Comparison of ENCODE assay signal across 12 cellular contexts in the genomic region with DNA sequence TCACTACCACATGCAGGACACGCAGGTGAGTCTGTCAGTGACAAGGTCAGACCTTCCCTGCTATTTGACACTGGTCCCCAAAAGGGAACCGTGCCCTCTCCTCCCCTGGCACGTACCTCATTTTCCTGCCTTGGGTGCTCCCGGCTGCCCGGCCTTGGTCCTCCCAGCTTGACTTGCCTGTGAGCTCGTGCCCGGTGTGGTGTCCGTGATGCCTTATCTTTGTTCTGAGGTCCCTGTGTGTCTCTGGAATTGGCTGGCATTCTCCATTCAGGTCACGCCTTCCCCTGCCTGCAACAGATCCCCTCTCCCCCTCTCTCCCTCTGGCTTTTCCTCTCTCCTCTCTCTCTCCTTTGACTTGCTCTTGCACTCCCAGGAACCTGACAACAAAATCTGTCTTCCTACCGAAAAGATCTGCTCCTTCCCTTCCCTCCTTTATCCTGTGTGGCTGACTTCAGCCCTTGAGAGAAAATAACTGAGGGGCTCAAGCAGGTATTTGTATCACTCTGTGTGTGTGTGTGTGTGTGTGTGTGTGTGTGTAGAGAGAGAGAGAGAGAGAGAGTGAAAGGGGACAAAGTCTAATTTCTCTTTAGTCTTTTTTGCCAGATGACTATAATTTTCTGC. TPM values are rescaled to one million over a fixed set of nuclear protein-coding genes. Genes with fewer than 3 reads are reported as not detected.
A peak's percentile ranks its signal among the peaks of the same experiment; 100 is the strongest.
DNase-seq lines count a peak whose midpoint lies in the region; ATAC-seq and TF ChIP-seq lines count a peak whose summit lies in the region.
"Had no signal": no experiment of that assay in that cellular context is flagged by ENCODE, and none has a peak within 500 bp of the region (broad histone marks: within the 10 kb centered on the region; RNA-seq: fewer than 3 reads in every experiment).

TSS of gene MASP1 (minus strand) at position 226 of the 621 bp plus-strand sequence. CDS start at position 121, 105 bp downstream.

- H3K79me2 ChIP-seq in smooth muscle cell (ENCODE audit: low read depth): no peaks in the 10 kb centered on the region

- peak; percentile 35 for DNase-seq in HFFc6
- DNase-seq in endodermal cell: peak; percentile 79
- peak; percentile 76 to 90 (median 88) for DNase-seq in right lobe of liver
- DNase-seq in smooth muscle cell (lab: John Stamatoyannopoulos, UW; ENCODE audit: unreplicated experiment): no peak
- DNase-seq in DMS53 (lab: John Stamatoyannopoulos, UW): no peak
- DNase-seq in NCI-H69 (lab: John Stamatoyannopoulos, UW): no peak
- DNase-seq in COLO668 (lab: John Stamatoyannopoulos, UW; ENCODE audit: unreplicated experiment): no peak
- no peak for DNase-seq in mesenteric fat pad (ENCODE audit: low spot score)
- DNase-seq: GF-D8, NCI-H1417 had no signal

- peaks cover 16% of the 10 kb centered on the region; the same call in 1 of the 2 replicates for H3K36me3 Mint-ChIP-seq in HFFc6 (ENCODE audit: low read depth)
- H3K36me3 Mint-ChIP-seq in endodermal cell (ENCODE audit: low read depth): no peaks in the 10 kb centered on the region

- H3K9me3 Mint-ChIP-seq in HFFc6 (no peaks in the 10 kb centered on the region), endodermal cell (no peaks in the 10 kb centered on the region)

- H3K4me2 ChIP-seq in smooth muscle cell: peak within 1 kb of the TSS; percentile 86

- peaks cover 4% of the 10 kb centered on the region for H3F3A ChIP-seq in smooth muscle cell (ENCODE audit: low read depth)

- H3K27ac ChIP-seq in endodermal cell (ENCODE audit: low read depth, low read length) (peak within 1 kb of the TSS; percentile 18), right lobe of liver (peak within 1 kb of the TSS; percentile 91 to 98 (median 96)), smooth muscle cell (ENCODE audit: low read depth) (peak within 1 kb of the TSS; percentile 78)
- H3K27ac ChIP-seq: adrenal gland, neutrophil had no signal

- H3K9me3 ChIP-seq in endodermal cell (ENCODE audit: control insufficient read depth, low read length) (no peaks in the 10 kb centered on the region), right lobe of liver (no peaks in the 10 kb centered on the region), smooth muscle cell (replicated peaks; ENCODE audit: low read depth) (no peaks in the 10 kb centered on the region)
- H3K9me3 ChIP-seq: adrenal gland, neutrophil had no signal

- TF ChIP-seq CTCF in HFFc6 (IDR thresholded peaks at IDR 0.05): no peak
- no peak for TF ChIP-seq CTCF in endodermal cell (conservative IDR thresholded peaks at IDR 0.05)
- no peak for TF ChIP-seq CTCF in right lobe of liver (IDR thresholded peaks at IDR 0.05)
- TF ChIP-seq CTCF in smooth muscle cell (IDR thresholded peaks at IDR 0.05; ENCODE audit: borderline replicate concordance, insufficient read depth, poor library complexity, severe bottlenecking): no peak

- no peaks in the 10 kb centered on the region; the same call in 1 of the 2 replicates for H3K27me3 Mint-ChIP-seq in HFFc6 (ENCODE audit: insufficient read depth)
- H3K27me3 Mint-ChIP-seq in endodermal cell (ENCODE audit: insufficient read depth): peaks cover 26% of the 10 kb centered on the region

- peak within 1 kb of the TSS; percentile 93 for H3K4me3 Mint-ChIP-seq in HFFc6
- H3K4me3 Mint-ChIP-seq in endodermal cell: peak within 1 kb of the TSS; percentile 60

- H4K20me1 ChIP-seq in smooth muscle cell (ENCODE audit: low read depth): no peaks in the 10 kb centered on the region

- no peaks in the 10 kb centered on the region for H3K4me1 ChIP-seq in endodermal cell (ENCODE audit: control insufficient read depth, insufficient read depth, low read length)
- peaks cover 0 to 46% (median 23%) of the 10 kb centered on the region in 4 donors for H3K4me1 ChIP-seq in right lobe of liver
- H3K4me1 ChIP-seq in smooth muscle cell (ENCODE audit: low read depth): peaks cover 5% of the 10 kb centered on the region

- intact Hi-C loops in right lobe of liver (cut with DNase I): no loop called here

- 11 to 12% methylated on average over 8 to 10 of the region's 10 CpGs for WGBS in endodermal cell (ENCODE audit: insufficient coverage in 1 of 2, insufficient read length in 1 of 2), 2 experiments
- 0% methylated on average over 1 of the region's 10 CpGs for WGBS in right lobe of liver (ENCODE audit: insufficient coverage, low coverage, low lambda C conversion rate, missing lambda C conversion rate)
- WGBS in smooth muscle cell (ENCODE audit: low lambda C conversion rate): 10% methylated on average over 10 of the region's 10 CpGs

- TF ChIP-seq POLR2A in right lobe of liver (IDR thresholded peaks at IDR 0.05): peak; percentile 87

- H3K4me3 ChIP-seq in endodermal cell (ENCODE audit: low read length) (peak within 1 kb of the TSS; percentile 75), right lobe of liver (peak within 1 kb of the TSS; percentile 53 to 69 (median 61)), smooth muscle cell (peak within 1 kb of the TSS; percentile 46)

- peak; percentile 42 to 77 (median 63) for ATAC-seq in right lobe of liver

- peak within 1 kb of the TSS; percentile 13 for H2AFZ ChIP-seq in smooth muscle cell (ENCODE audit: low read depth)

- H3K27ac Mint-ChIP-seq in HFFc6 (peak within 1 kb of the TSS; percentile 94), endodermal cell (peak within 1 kb of the TSS; percentile 15)

- H3K4me1 Mint-ChIP-seq in HFFc6 (ENCODE audit: low read depth): peaks cover 87% of the 10 kb centered on the region
- H3K4me1 Mint-ChIP-seq in endodermal cell: peaks cover 17% of the 10 kb centered on the region

- H3K36me3 ChIP-seq in endodermal cell (ENCODE audit: control insufficient read depth, insufficient read depth, low read length) (no peaks in the 10 kb centered on the region), right lobe of liver (no peaks in the 10 kb centered on the region), smooth muscle cell (ENCODE audit: low read depth) (no peaks in the 10 kb centered on the region)
- H3K36me3 ChIP-seq: adrenal gland, neutrophil had no signal

- peaks cover 18% of the 10 kb centered on the region for H3K27me3 ChIP-seq in endodermal cell (ENCODE audit: control insufficient read depth, insufficient read depth, low read length, poor library complexity, severe bottlenecking)
- no peaks in the 10 kb centered on the region for H3K27me3 ChIP-seq in right lobe of liver
- no peaks in the 10 kb centered on the region for H3K27me3 ChIP-seq in smooth muscle cell (ENCODE audit: low read depth)
- H3K27me3 ChIP-seq: adrenal gland had no signal

- H3K9ac ChIP-seq in endodermal cell (ENCODE audit: extremely low read depth, low read length, poor library complexity, severe bottlenecking): peak within 1 kb of the TSS; percentile 19
- peak within 1 kb of the TSS; percentile 39 for H3K9ac ChIP-seq in smooth muscle cell (ENCODE audit: low read depth)

RNA-seq across cellular contexts. Expression of gene MASP1, which starts in this region (rescaled TPM):
- total RNA-seq in HFFc6 (2021; fragmentation: NEBNext Ultra II Directional; extraction: Animal tissue kit (Norgen Biotek cat#: 25700)): 100 to 1,000 TPM in 3 of 6 experiments, 10 to 100 TPM in 3; 31.5 to 133 (median 101) TPM
- total RNA-seq in endodermal cell (under 1 TPM; 0.09 to 0.57 TPM), right lobe of liver (100 to 1,000 TPM in 5 of 6 experiments, 10 to 100 TPM in 1; 84.6 to 146 (median 114) TPM), smooth muscle cell (54.0 and 54.1 TPM in 2 replicates), mesenteric fat pad (3.2 TPM)
- polyA plus RNA-seq in endodermal cell (2013, experiment 1 of 2): 13.5 TPM
- 8.5 TPM for polyA plus RNA-seq in endodermal cell (2013, experiment 2 of 2)
- polyA plus RNA-seq in smooth muscle cell: 42.5 and 46.7 TPM in 2 replicates

Comparison
In these comparisons a context has a peak if more than half of its experiments do, and no peak if none do; other contexts are left out.
1. DNase-seq: peak in HFFc6 (single experiment), endodermal cell (single experiment) and right lobe of liver (3 of 3); none in smooth muscle cell (single experiment), DMS53 (single experiment), NCI-H69 (single experiment), COLO668 (single experiment) and mesenteric fat pad (single experiment).
2. H3K27ac ChIP-seq: peak in every context shown above with its lines; median percentile 96 in right lobe of liver; 78 in smooth muscle cell; 18 in endodermal cell.
3. Peak in every context shown above with its lines, with median percentiles within 50 percentile points of each other: H3K4me3 ChIP-seq.